Comparison of ENCODE assay signal across 2 cellular contexts in genomic region chr14:52043690-52044089, GRCh38.
A peak's percentile ranks its signal among the peaks of the same experiment; 100 is the strongest.
TF ChIP-seq lines count a peak whose summit lies in the region.

No MANE protein-coding gene starts in this region.

TF ChIP-seq in HEK293, 187 proteins besides CTCF, POLR2A, EP300 and RAD21:
- TF ChIP-seq IKZF3 (tag by site-specific recombination; IDR thresholded peaks at IDR 0.05) (0 out of 2 replicates have a peak, but pooled peaks have one; percentile 15), ZNF391 (tag by site-specific recombination; IDR thresholded peaks at IDR 0.05; ENCODE audit: borderline replicate concordance, low read depth) (no peak), ZNF654 (tag by site-specific recombination; IDR thresholded peaks at IDR 0.05; ENCODE audit: low read depth) (peak; percentile 14; the same call in 1 of the 2 replicates)

TF ChIP-seq in H1, 55 proteins besides CTCF, POLR2A, EP300 and RAD21:
- TF ChIP-seq CBX8 (IDR thresholded peaks at IDR 0.05; ENCODE audit: borderline replicate concordance, low read depth, low read length), result no peak
- TF ChIP-seq, protein P1, sequence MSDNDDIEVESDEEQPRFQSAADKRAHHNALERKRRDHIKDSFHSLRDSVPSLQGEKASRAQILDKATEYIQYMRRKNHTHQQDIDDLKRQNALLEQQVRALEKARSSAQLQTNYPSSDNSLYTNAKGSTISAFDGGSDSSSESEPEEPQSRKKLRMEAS (IDR thresholded peaks at IDR 0.05), result peak; percentile 63; the same call in 1 of the 2 replicates
